Comparison of ENCODE assay signal across 1 cellular context in genomic region chr3:124812291-124813265, GRCh38.
TF ChIP-seq lines count a peak whose summit lies in the region.

No MANE protein-coding gene starts in this region.

TF ChIP-seq in HepG2, 621 proteins besides CTCF, POLR2A, EP300 and RAD21 (continued from another document and continues in another):
- TF ChIP-seq, protein P1, sequence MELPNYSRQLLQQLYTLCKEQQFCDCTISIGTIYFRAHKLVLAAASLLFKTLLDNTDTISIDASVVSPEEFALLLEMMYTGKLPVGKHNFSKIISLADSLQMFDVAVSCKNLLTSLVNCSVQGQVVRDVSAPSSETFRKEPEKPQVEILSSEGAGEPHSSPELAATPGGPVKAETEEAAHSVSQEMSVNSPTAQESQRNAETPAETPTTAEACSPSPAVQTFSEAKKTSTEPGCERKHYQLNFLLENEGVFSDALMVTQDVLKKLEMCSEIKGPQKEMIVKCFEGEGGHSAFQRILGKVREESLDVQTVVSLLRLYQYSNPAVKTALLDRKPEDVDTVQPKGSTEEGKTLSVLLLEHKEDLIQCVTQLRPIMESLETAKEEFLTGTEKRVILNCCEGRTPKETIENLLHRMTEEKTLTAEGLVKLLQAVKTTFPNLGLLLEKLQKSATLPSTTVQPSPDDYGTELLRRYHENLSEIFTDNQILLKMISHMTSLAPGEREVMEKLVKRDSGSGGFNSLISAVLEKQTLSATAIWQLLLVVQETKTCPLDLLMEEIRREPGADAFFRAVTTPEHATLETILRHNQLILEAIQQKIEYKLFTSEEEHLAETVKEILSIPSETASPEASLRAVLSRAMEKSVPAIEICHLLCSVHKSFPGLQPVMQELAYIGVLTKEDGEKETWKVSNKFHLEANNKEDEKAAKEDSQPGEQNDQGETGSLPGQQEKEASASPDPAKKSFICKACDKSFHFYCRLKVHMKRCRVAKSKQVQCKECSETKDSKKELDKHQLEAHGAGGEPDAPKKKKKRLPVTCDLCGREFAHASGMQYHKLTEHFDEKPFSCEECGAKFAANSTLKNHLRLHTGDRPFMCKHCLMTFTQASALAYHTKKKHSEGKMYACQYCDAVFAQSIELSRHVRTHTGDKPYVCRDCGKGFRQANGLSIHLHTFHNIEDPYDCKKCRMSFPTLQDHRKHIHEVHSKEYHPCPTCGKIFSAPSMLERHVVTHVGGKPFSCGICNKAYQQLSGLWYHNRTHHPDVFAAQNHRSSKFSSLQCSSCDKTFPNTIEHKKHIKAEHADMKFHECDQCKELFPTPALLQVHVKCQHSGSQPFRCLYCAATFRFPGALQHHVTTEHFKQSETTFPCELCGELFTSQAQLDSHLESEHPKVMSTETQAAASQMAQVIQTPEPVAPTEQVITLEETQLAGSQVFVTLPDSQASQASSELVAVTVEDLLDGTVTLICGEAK (IDR thresholded peaks at IDR 0.05): no peak
- TF ChIP-seq, protein P1 (CRISPR knock-in tag; IDR thresholded peaks at IDR 0.05): no peak
- TF ChIP-seq, protein P2, sequence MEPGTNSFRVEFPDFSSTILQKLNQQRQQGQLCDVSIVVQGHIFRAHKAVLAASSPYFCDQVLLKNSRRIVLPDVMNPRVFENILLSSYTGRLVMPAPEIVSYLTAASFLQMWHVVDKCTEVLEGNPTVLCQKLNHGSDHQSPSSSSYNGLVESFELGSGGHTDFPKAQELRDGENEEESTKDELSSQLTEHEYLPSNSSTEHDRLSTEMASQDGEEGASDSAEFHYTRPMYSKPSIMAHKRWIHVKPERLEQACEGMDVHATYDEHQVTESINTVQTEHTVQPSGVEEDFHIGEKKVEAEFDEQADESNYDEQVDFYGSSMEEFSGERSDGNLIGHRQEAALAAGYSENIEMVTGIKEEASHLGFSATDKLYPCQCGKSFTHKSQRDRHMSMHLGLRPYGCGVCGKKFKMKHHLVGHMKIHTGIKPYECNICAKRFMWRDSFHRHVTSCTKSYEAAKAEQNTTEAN (CRISPR knock-in tag; conservative IDR thresholded peaks at IDR 0.05): 0 out of 2 replicates have a peak, but pooled peaks have one; percentile 33
- TF ChIP-seq FOXA3 (CRISPR knock-in tag; IDR thresholded peaks at IDR 0.05) (peak; percentile 57), ZNF646 (CRISPR knock-in tag; IDR thresholded peaks at IDR 0.05) (peak; percentile 72; the same call in 1 of the 2 replicates), ZNF713 (CRISPR knock-in tag; IDR thresholded peaks at IDR 0.05) (peak; percentile 82; the same call in 1 of the 2 replicates), UBTF (CRISPR knock-in tag; IDR thresholded peaks at IDR 0.05) (peak; percentile 63; the same call in 1 of the 2 replicates), GLI4 (CRISPR knock-in tag; IDR thresholded peaks at IDR 0.05; ENCODE audit: borderline replicate concordance) (0 out of 2 replicates have a peak, but pooled peaks have one; percentile 45), MED1 (CRISPR knock-in tag; IDR thresholded peaks at IDR 0.05) (peak; percentile 78), THAP11 (CRISPR knock-in tag; IDR thresholded peaks at IDR 0.05) (peak; percentile 32; the same call in 1 of the 2 replicates), ZNF501 (CRISPR knock-in tag; IDR thresholded peaks at IDR 0.05) (no peak), RNF2 (conservative IDR thresholded peaks at IDR 0.05; ENCODE audit: low read depth) (no peak), NR2F6 (IDR thresholded peaks at IDR 0.05) (no peak), NR2F6 (CRISPR knock-in tag; IDR thresholded peaks at IDR 0.05) (peak; percentile 22; the same call in 1 of the 2 replicates), HOMEZ (CRISPR knock-in tag; IDR thresholded peaks at IDR 0.05; ENCODE audit: low read depth) (peak; percentile 42; the same call in 1 of the 2 replicates), ZNF749 (CRISPR knock-in tag; IDR thresholded peaks at IDR 0.05; ENCODE audit: borderline replicate concordance) (no peak), CAMTA2 (CRISPR knock-in tag; IDR thresholded peaks at IDR 0.05; ENCODE audit: borderline replicate concordance) (no peak), ZNF251 (CRISPR knock-in tag; IDR thresholded peaks at IDR 0.05) (no peak), ZNF20 (CRISPR knock-in tag; IDR thresholded peaks at IDR 0.05) (no peak), SAFB2 (CRISPR knock-in tag; IDR thresholded peaks at IDR 0.05; ENCODE audit: borderline replicate concordance, low read depth) (no peak), SP4 (CRISPR knock-in tag; IDR thresholded peaks at IDR 0.05) (no peak), JARID2 (CRISPR knock-in tag; IDR thresholded peaks at IDR 0.05; ENCODE audit: insufficient replicate concordance) (no peak), MXI1 (IDR thresholded peaks at IDR 0.05; ENCODE audit: borderline replicate concordance, low read depth, low read length) (peak; percentile 44; the same call in 1 of the 3 replicates), ZNF253 (CRISPR knock-in tag; IDR thresholded peaks at IDR 0.05; ENCODE audit: borderline replicate concordance) (no peak), PAWR (CRISPR knock-in tag; IDR thresholded peaks at IDR 0.05; ENCODE audit: borderline replicate concordance) (no peak), MED13 (CRISPR knock-in tag; IDR thresholded peaks at IDR 0.05) (no peak)
- TF ChIP-seq, protein P3, sequence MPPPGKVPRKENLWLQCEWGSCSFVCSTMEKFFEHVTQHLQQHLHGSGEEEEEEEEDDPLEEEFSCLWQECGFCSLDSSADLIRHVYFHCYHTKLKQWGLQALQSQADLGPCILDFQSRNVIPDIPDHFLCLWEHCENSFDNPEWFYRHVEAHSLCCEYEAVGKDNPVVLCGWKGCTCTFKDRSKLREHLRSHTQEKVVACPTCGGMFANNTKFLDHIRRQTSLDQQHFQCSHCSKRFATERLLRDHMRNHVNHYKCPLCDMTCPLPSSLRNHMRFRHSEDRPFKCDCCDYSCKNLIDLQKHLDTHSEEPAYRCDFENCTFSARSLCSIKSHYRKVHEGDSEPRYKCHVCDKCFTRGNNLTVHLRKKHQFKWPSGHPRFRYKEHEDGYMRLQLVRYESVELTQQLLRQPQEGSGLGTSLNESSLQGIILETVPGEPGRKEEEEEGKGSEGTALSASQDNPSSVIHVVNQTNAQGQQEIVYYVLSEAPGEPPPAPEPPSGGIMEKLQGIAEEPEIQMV (CRISPR knock-in tag; IDR thresholded peaks at IDR 0.05; ENCODE audit: low read depth): no peak
- TF ChIP-seq, protein P4, sequence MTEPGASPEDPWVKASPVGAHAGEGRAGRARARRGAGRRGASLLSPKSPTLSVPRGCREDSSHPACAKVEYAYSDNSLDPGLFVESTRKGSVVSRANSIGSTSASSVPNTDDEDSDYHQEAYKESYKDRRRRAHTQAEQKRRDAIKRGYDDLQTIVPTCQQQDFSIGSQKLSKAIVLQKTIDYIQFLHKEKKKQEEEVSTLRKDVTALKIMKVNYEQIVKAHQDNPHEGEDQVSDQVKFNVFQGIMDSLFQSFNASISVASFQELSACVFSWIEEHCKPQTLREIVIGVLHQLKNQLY (CRISPR knock-in tag; IDR thresholded peaks at IDR 0.05): no peak
